Comparison of ENCODE assay signal across 8 cellular contexts in genomic region chr17:43846221-43846712, GRCh38. TPM values are rescaled to one million over a fixed set of nuclear protein-coding genes. Genes with fewer than 3 reads are reported as not detected.
A peak's percentile ranks its signal among the peaks of the same experiment; 100 is the strongest.
DNase-seq lines count a peak whose midpoint lies in the region; ATAC-seq, FAIRE-seq and TF ChIP-seq lines count a peak whose summit lies in the region.

No MANE protein-coding gene starts in this region.

- TF ChIP-seq CTCF in Panc1 (IDR thresholded peaks at IDR 0.05) (peak; percentile 95), fibroblast of pulmonary artery (IDR thresholded peaks at IDR 0.05; ENCODE audit: low read length, missing control alignments) (no peak), neural cell (IDR thresholded peaks at IDR 0.05; ENCODE audit: poor library complexity, severe bottlenecking) (peak; percentile 73)

- H3K36me3 ChIP-seq in Panc1 (ENCODE audit: control insufficient read depth, insufficient read depth, low read length), result no peaks in the 10 kb centered on the region
- no peaks in the 10 kb centered on the region for H3K36me3 ChIP-seq in neural cell (ENCODE audit: insufficient read depth, low read length)

- H3K9me2 ChIP-seq in neural cell (ENCODE audit: insufficient read depth, low read length), result no peaks in the 10 kb centered on the region

- H3K27ac ChIP-seq in Panc1 (ENCODE audit: low read length) (no peak overlapping the region), neural cell (ENCODE audit: low read length) (no peak overlapping the region)

- ATAC-seq in Panc1 (peak; percentile 93), HG03135 (IDR thresholded peaks at IDR 0.05; ENCODE audit: unreplicated experiment) (no peak)
- peak; percentile 93 for ATAC-seq in stimulated activated naive CD8-positive, alpha-beta T cell treated with anti-CD3 and anti-CD28 coated beads, Interleukin-15, amount 100 ng/mL, for 72 hours

- no peak overlapping the region for H3K4me2 ChIP-seq in neural cell (ENCODE audit: low read length)

- H3K27me3 ChIP-seq in Panc1 (ENCODE audit: control insufficient read depth, insufficient read depth, low read length) (no peaks in the 10 kb centered on the region), neural cell (ENCODE audit: insufficient read depth, low read depth, low read length) (no peaks in the 10 kb centered on the region)

- intact Hi-C loops in Panc1 (cut with micrococcal nuclease; ENCODE audit: unreplicated experiment), result no loop called here

- BruUV-seq in Panc1 (replicated peaks; lab: Mats Ljungman, UMichigan), result no TSS peak

- POLR2A ChIA-PET in Panc1 (lab: Charles Lee), result no interaction called here

- in situ Hi-C loops in Panc1 (cut with HindIII; ENCODE audit: low pct_unique_long_range_greater_than_20kb, low sequenced_read_pairs), result no loop called here

- H3K9ac ChIP-seq in neural cell (ENCODE audit: low read length), result no peak overlapping the region

- no peaks in the 10 kb centered on the region for H3K9me3 ChIP-seq in Panc1 (ENCODE audit: control insufficient read depth, insufficient read depth, low read depth, low read length)
- H3K9me3 ChIP-seq in neural cell (ENCODE audit: low read length), result no peaks in the 10 kb centered on the region

- CTCF ChIA-PET in Panc1 (lab: Charles Lee), result interaction anchor here (0.5 to 1.1 kb wide), 5 partner anchors 25 to 292 kb away, joined by 3 to 4 read pairs (median 3); no protein-coding TSS in a partner anchor

- no peaks in the 10 kb centered on the region for H3K9me3 Mint-ChIP-seq in stimulated activated naive CD8-positive, alpha-beta T cell treated with anti-CD3 and anti-CD28 coated beads, Interleukin-15, amount 100 ng/mL, for 72 hours

- no peaks in the 10 kb centered on the region for H3K79me2 ChIP-seq in neural cell (replicated peaks; ENCODE audit: insufficient read depth, low read length)

- DNase-seq in DMS153 (lab: John Stamatoyannopoulos, UW) (peak; percentile 11), HTR-8/SVneo (ENCODE audit: insufficient read length, low spot score) (peak; percentile 96), Panc1 (ENCODE audit: low read depth, low spot score) (peak; percentile 38), activated T-helper 1 cell treated with Interleukin-2 at 50 U/mL for 16 hours (ENCODE audit: low read depth) (peak; percentile 57), fibroblast of pulmonary artery (ENCODE audit: low read depth) (peak; percentile 81)
- peak; percentile 77 to 80 for DNase-seq in stimulated activated naive CD8-positive, alpha-beta T cell treated with anti-CD3 and anti-CD28 coated beads, Interleukin-15, amount 100 ng/mL, for 72 hours

- H3K27ac Mint-ChIP-seq in stimulated activated naive CD8-positive, alpha-beta T cell treated with anti-CD3 and anti-CD28 coated beads, Interleukin-15, amount 100 ng/mL, for 72 hours, result no peak overlapping the region

- no peak overlapping the region for H3K4me3 Mint-ChIP-seq in stimulated activated naive CD8-positive, alpha-beta T cell treated with anti-CD3 and anti-CD28 coated beads, Interleukin-15, amount 100 ng/mL, for 72 hours

- H3F3A ChIP-seq in neural cell (ENCODE audit: insufficient read depth, low read length, poor library complexity, severe bottlenecking), result no peaks in the 10 kb centered on the region

- H3K4me1 Mint-ChIP-seq in stimulated activated naive CD8-positive, alpha-beta T cell treated with anti-CD3 and anti-CD28 coated beads, Interleukin-15, amount 100 ng/mL, for 72 hours, result peaks cover 6% of the 10 kb centered on the region

- H4K20me1 ChIP-seq in neural cell (ENCODE audit: insufficient read depth), result no peaks in the 10 kb centered on the region

- no peak overlapping the region for H2AFZ ChIP-seq in neural cell (ENCODE audit: low read depth, low read length)

- H3K4me1 ChIP-seq in Panc1 (ENCODE audit: control insufficient read depth, insufficient read depth, low read length), result peaks cover 6% of the 10 kb centered on the region; the same call in 1 of the 2 replicates

- no peak overlapping the region for H3K4me3 ChIP-seq in Panc1 (ENCODE audit: low read depth in 2 of 2, low read length in 2 of 2)
- H3K4me3 ChIP-seq in fibroblast of pulmonary artery (replicated peaks; ENCODE audit: low read depth, low read length), result no peak overlapping the region
- no peak overlapping the region for H3K4me3 ChIP-seq in neural cell (ENCODE audit: low read length)

- peak; percentile 55 for TF ChIP-seq RAD21 in neural cell (conservative IDR thresholded peaks at IDR 0.05)

- FAIRE-seq in HTR-8/SVneo (lab: Jason Lieb, UNC), result peak; percentile 90

- no peak for TF ChIP-seq EP300 in neural cell (conservative IDR thresholded peaks at IDR 0.05; ENCODE audit: poor library complexity, severe bottlenecking)

- peaks cover 59% of the 10 kb centered on the region for H3K27me3 Mint-ChIP-seq in stimulated activated naive CD8-positive, alpha-beta T cell treated with anti-CD3 and anti-CD28 coated beads, Interleukin-15, amount 100 ng/mL, for 72 hours

TF ChIP-seq in neural cell, 6 proteins besides CTCF, POLR2A, EP300 and RAD21:
- peak; percentile 66 for TF ChIP-seq SMC3 (conservative IDR thresholded peaks at IDR 0.05; ENCODE audit: poor library complexity)
- no peak for TF ChIP-seq POLR2AphosphoS5 (IDR thresholded peaks at IDR 0.05)

RNA-seq across cellular contexts. Expression of gene CD300LG, which starts 0.7 kb away (rescaled TPM):
- not detected for total RNA-seq in Panc1 (2021; ENCODE audit: unreplicated experiment)
- not detected for polyA plus RNA-seq in Panc1 (2012; ENCODE audit: insufficient read length)
- polyA plus RNA-seq in neural cell, result not detected in 2 replicates
- polyA minus RNA-seq in neural cell, result not detected in 2 replicates

RNA-seq across cellular contexts. Expression of gene MPP3, which starts 13.3 kb away (rescaled TPM):
- total RNA-seq in Panc1 (2021; ENCODE audit: unreplicated experiment), result 7.1 TPM
- 3.9 TPM for polyA plus RNA-seq in Panc1 (2012; ENCODE audit: insufficient read length)
- polyA plus RNA-seq in neural cell, result 48.1 and 67.2 TPM in 2 replicates
- 40.2 and 41.6 TPM in 2 replicates for polyA minus RNA-seq in neural cell

Comparison
In these comparisons a context has a peak if more than half of its experiments do, and no peak if none do; other contexts are left out.
1. DNase-seq: peak in every context shown above with its lines; median percentile 96 in HTR-8/SVneo; 81 in fibroblast of pulmonary artery; 78 in stimulated activated naive CD8-positive, alpha-beta T cell treated with anti-CD3 and anti-CD28 coated beads, Interleukin-15, amount 100 ng/mL, for 72 hours; 57 in activated T-helper 1 cell treated with Interleukin-2 at 50 U/mL for 16 hours; 38 in Panc1; 11 in DMS153.